Comparison of ENCODE assay signal across 8 cellular contexts in the genomic region with DNA sequence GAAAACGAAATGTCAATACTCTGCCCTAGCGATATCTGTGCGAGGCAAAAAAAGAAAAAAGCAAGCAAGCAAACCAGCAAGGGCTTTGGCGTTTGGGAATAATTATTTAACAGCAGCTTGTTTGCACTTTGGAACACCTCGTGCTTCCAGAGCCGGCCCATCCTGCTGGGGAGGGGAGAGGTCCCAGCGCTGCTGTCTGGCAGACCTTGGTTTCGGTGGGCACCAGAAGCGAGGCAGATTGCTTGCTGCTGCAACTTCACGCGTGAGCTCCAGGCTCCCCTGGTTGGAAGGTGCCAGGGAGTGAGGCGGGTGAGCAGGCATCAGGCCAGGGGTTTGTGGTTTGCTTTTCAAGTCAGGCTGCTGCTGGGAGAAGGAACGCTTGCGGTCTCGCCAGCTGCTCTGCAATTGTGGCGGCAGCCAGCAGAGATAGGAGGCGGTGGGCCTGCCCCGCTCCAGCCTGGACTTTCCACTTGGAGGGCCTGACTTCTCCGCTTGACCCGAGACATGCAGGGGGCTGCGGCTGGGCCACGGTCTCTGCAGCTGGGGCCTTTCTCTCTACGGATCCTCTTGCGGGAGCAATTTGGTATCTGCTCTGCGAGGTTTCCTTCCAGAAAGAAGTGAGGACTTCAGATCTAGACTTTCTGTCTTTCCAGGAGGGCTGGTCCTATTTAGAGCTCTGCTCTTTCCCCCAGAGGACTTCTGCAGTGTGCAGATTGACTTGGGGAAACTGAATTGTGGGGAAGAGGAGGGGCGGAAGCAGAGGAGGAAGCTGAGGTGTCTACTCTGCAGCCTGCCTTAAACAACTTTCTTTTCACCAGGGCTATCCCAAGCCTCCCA.
DNase-seq lines count a peak whose midpoint lies in the region; ATAC-seq and TF ChIP-seq lines count a peak whose summit lies in the region.

No MANE protein-coding gene starts in this region.

- H3K4ac ChIP-seq in mesendoderm (ENCODE audit: low read depth, low read length), result no peak overlapping the region

- H3K27ac ChIP-seq in psoas muscle, result peak overlapping the region; percentile 24
- no peak overlapping the region for H3K27ac ChIP-seq in mesendoderm (ENCODE audit: low read depth, low read length)

- peak; percentile 73 to 74 for DNase-seq in Caco-2
- DNase-seq in RPMI7951 (ENCODE audit: low read depth), result peak; percentile 98
- peak; percentile 48 for DNase-seq in activated naive CD8-positive, alpha-beta T cell treated with anti-CD3 and anti-CD28 coated beads, Interleukin-2, amount 10 ng/mL, durations not matched to agents 7 days and 5 days
- peak; percentile 91 for DNase-seq in Right ventricle myocardium superior
- peak; percentile 77 to 83 for DNase-seq in psoas muscle
- DNase-seq in OCI-M2 (lab: John Stamatoyannopoulos, UW; ENCODE audit: unreplicated experiment), result no peak
- no peak for DNase-seq in mesendoderm

- H3K27me3 ChIP-seq in Caco-2 (replicated peaks; ENCODE audit: control insufficient read depth, insufficient read depth, low read length), result no peaks in the 10 kb centered on the region
- no peaks in the 10 kb centered on the region for H3K27me3 ChIP-seq in psoas muscle (ENCODE audit: insufficient read depth in 3 of 3, low read length in 2 of 3)
- H3K27me3 ChIP-seq in mesendoderm (ENCODE audit: insufficient read depth, low read length, poor library complexity), result no peaks in the 10 kb centered on the region

- H3K4me3 Mint-ChIP-seq in Caco-2 (ENCODE audit: unreplicated experiment), result peak overlapping the region; percentile 98
- peak overlapping the region; percentile 67 for H3K4me3 Mint-ChIP-seq in activated naive CD8-positive, alpha-beta T cell treated with anti-CD3 and anti-CD28 coated beads, Interleukin-2, amount 10 ng/mL, durations not matched to agents 7 days and 5 days

- BruUV-seq in Caco-2 (replicated peaks; lab: Mats Ljungman, UMichigan), result TSS peak; percentile 66

- no peak overlapping the region for H3K9ac ChIP-seq in mesendoderm (ENCODE audit: low read length)

- peaks cover 4% of the 10 kb centered on the region for H3K9me3 Mint-ChIP-seq in Caco-2 (ENCODE audit: unreplicated experiment)
- no peaks in the 10 kb centered on the region for H3K9me3 Mint-ChIP-seq in activated naive CD8-positive, alpha-beta T cell treated with anti-CD3 and anti-CD28 coated beads, Interleukin-2, amount 10 ng/mL, durations not matched to agents 7 days and 5 days

- TF ChIP-seq CTCF in Caco-2 (IDR thresholded peaks at IDR 0.05; ENCODE audit: insufficient read depth in 1 of 2, low read depth in 1 of 2, low read length in 1 of 2, severe bottlenecking in 1 of 2, unreplicated experiment in 1 of 2) (no peak), psoas muscle (IDR thresholded peaks at IDR 0.05) (no peak)

- H3K79me2 ChIP-seq in mesendoderm (ENCODE audit: control insufficient read depth, insufficient read depth, low read length), result no peaks in the 10 kb centered on the region

- H3K27me3 Mint-ChIP-seq in Caco-2 (ENCODE audit: insufficient read depth, unreplicated experiment), result no peaks in the 10 kb centered on the region
- peaks cover 12% of the 10 kb centered on the region for H3K27me3 Mint-ChIP-seq in activated naive CD8-positive, alpha-beta T cell treated with anti-CD3 and anti-CD28 coated beads, Interleukin-2, amount 10 ng/mL, durations not matched to agents 7 days and 5 days

- H2BK15ac ChIP-seq in mesendoderm (replicated peaks; ENCODE audit: low read depth), result no peak overlapping the region

- H2AK5ac ChIP-seq in mesendoderm (ENCODE audit: low read length), result no peak overlapping the region

- no peak overlapping the region for H4K8ac ChIP-seq in mesendoderm (ENCODE audit: low read depth, low read length)

- no peak overlapping the region for H2BK120ac ChIP-seq in mesendoderm (ENCODE audit: low read depth, low read length)

- H4K5ac ChIP-seq in mesendoderm (ENCODE audit: low read length), result no peak overlapping the region

- no peak overlapping the region for H3K4me2 ChIP-seq in mesendoderm (ENCODE audit: low read length)

- no peaks in the 10 kb centered on the region for H3K36me3 ChIP-seq in Caco-2 (ENCODE audit: control insufficient read depth, insufficient read depth, low read length)
- no peaks in the 10 kb centered on the region for H3K36me3 ChIP-seq in psoas muscle (ENCODE audit: insufficient read depth in 1 of 2, low read depth in 1 of 2)
- H3K36me3 ChIP-seq in mesendoderm (ENCODE audit: control insufficient read depth, insufficient read depth, low read length), result no peaks in the 10 kb centered on the region

- peak; percentile 43 for ATAC-seq in HG02798 (IDR thresholded peaks at IDR 0.05; ENCODE audit: poor library complexity, unreplicated experiment)
- peak; percentile 75 for ATAC-seq in activated naive CD8-positive, alpha-beta T cell treated with anti-CD3 and anti-CD28 coated beads, Interleukin-2, amount 10 ng/mL, durations not matched to agents 7 days and 5 days (ENCODE audit: low read depth)
- ATAC-seq in Right ventricle myocardium superior (ENCODE audit: poor library complexity), result peak; percentile 89
- ATAC-seq in psoas muscle, result peak; percentile 82 to 94 (median 90)

- H3K4me1 Mint-ChIP-seq in Caco-2 (ENCODE audit: low read depth, unreplicated experiment), result peaks cover 42% of the 10 kb centered on the region
- peaks cover 13% of the 10 kb centered on the region for H3K4me1 Mint-ChIP-seq in activated naive CD8-positive, alpha-beta T cell treated with anti-CD3 and anti-CD28 coated beads, Interleukin-2, amount 10 ng/mL, durations not matched to agents 7 days and 5 days

- no peak overlapping the region for H2BK5ac ChIP-seq in mesendoderm (ENCODE audit: low read length)

- H3K4me3 ChIP-seq in Caco-2 (ENCODE audit: low read depth, low read length), result peak overlapping the region; percentile 44
- peak overlapping the region; percentile 48 for H3K4me3 ChIP-seq in psoas muscle
- H3K4me3 ChIP-seq in mesendoderm (ENCODE audit: low read length), result no peak overlapping the region

- no peak overlapping the region for H3K23ac ChIP-seq in mesendoderm (ENCODE audit: low read length)

- CTCF ChIA-PET in Caco-2 (lab: Charles Lee), result interaction anchor here (0.6 to 3.3 kb wide), 4 partner anchors 11 to 477 kb away, joined by 3 to 23 read pairs (median 4); no protein-coding TSS in a partner anchor

- intact Hi-C loops in Caco-2 (cut with micrococcal nuclease; ENCODE audit: unreplicated experiment) (loop anchor here (1.0 kb wide), 1 partner anchor 11 kb away; no protein-coding TSS in a partner anchor), Right ventricle myocardium superior (cut with DNase I) (loop anchor here (10.0 kb wide), 1 partner anchor 57 kb away; no protein-coding TSS in a partner anchor), psoas muscle (cut with DNase I) (loop anchor here in 1 of 2 donors (5.0 kb wide), 1 partner anchor 59 kb away; no protein-coding TSS in a partner anchor)

- WGBS in psoas muscle, 3 donors, result 16 to 27% (median 20%) methylated on average over 26 of the region's 26 CpGs
- no CpG with 5 or more reads among the region's 26 CpGs for WGBS in mesendoderm (ENCODE audit: extremely low coverage, insufficient coverage, low lambda C conversion rate)

- H3K9me3 ChIP-seq in Caco-2 (no peaks in the 10 kb centered on the region), psoas muscle (no peaks in the 10 kb centered on the region)

- H3K56ac ChIP-seq in mesendoderm (ENCODE audit: low read length), result no peak overlapping the region

- H3K18ac ChIP-seq in mesendoderm (ENCODE audit: low read length), result no peak overlapping the region

- H3K79me1 ChIP-seq in mesendoderm (ENCODE audit: low read length), result no peaks in the 10 kb centered on the region

- H3K4me1 ChIP-seq in Caco-2 (peaks cover 48% of the 10 kb centered on the region), psoas muscle (peaks cover 4% of the 10 kb centered on the region), mesendoderm (ENCODE audit: control insufficient read depth, low read depth, low read length) (peaks cover 3% of the 10 kb centered on the region)

- POLR2A ChIA-PET in Caco-2 (lab: Charles Lee), result interaction anchor here (0.6 to 2.8 kb wide), 8 partner anchors 9 to 51 kb away, joined by 3 to 30 read pairs (median 3); no protein-coding TSS in a partner anchor
- POLR2A ChIA-PET in activated naive CD8-positive, alpha-beta T cell treated with anti-CD3 and anti-CD28 coated beads, Interleukin-2, amount 10 ng/mL, durations not matched to agents 7 days and 5 days (lab: Charles Lee), result no interaction called here

- H3K27ac Mint-ChIP-seq in Caco-2 (ENCODE audit: unreplicated experiment), result peak overlapping the region; percentile 90
- peak overlapping the region; percentile 25 for H3K27ac Mint-ChIP-seq in activated naive CD8-positive, alpha-beta T cell treated with anti-CD3 and anti-CD28 coated beads, Interleukin-2, amount 10 ng/mL, durations not matched to agents 7 days and 5 days

- H3K36me3 Mint-ChIP-seq in Caco-2 (ENCODE audit: insufficient read depth, unreplicated experiment), result peaks cover 6% of the 10 kb centered on the region
- no peaks in the 10 kb centered on the region for H3K36me3 Mint-ChIP-seq in activated naive CD8-positive, alpha-beta T cell treated with anti-CD3 and anti-CD28 coated beads, Interleukin-2, amount 10 ng/mL, durations not matched to agents 7 days and 5 days

Comparison
In these comparisons a context has a peak if more than half of its experiments do, and no peak if none do; other contexts are left out.
1. DNase-seq: peak in Caco-2 (2 of 2), RPMI7951 (single experiment), activated naive CD8-positive, alpha-beta T cell treated with anti-CD3 and anti-CD28 coated beads, Interleukin-2, amount 10 ng/mL, durations not matched to agents 7 days and 5 days (single experiment), Right ventricle myocardium superior (single experiment) and psoas muscle (2 of 2); none in OCI-M2 (single experiment) and mesendoderm (single experiment).
2. Peak in every context shown above with its lines, with median percentiles within 50 percentile points of each other: ATAC-seq.